In the genomic region with DNA sequence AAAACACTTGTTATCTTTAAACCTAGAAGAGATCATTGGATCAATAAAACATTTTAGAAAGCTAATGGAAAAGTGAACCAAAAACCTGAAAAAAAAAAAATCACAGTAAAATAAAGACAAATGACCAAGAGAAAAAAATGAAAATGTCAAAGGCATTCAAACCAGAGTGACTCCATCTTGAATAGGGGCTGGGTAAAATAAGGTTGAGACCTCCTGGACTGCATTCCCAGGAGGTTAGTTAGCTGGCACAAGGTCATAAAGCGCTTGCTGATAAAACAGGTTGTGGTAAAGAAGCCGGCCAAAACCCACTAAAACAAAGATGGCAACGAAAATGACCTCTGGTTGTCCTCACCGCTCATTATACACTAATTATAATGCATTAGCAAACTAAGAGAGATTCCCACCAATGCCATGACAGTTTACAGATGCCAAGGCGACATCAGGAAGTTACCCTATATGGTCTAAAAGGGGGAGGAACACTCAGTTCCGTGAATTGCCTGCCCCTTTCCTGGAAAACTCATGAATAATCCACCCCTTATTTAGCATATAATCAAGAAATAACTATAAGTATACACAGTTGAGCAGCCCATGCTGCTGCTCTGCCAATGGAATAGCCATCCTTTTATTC, we compare ENCODE assay signal across 2 cellular contexts.
TF ChIP-seq lines count a peak whose summit lies in the region.

No MANE protein-coding gene starts in this region.

TF ChIP-seq in SK-N-SH treated with all-trans-retinoic acid at 6 μM for 48 hours, 23 proteins besides CTCF, POLR2A, EP300 and RAD21 (continued from another document):
- TF ChIP-seq, protein P1, sequence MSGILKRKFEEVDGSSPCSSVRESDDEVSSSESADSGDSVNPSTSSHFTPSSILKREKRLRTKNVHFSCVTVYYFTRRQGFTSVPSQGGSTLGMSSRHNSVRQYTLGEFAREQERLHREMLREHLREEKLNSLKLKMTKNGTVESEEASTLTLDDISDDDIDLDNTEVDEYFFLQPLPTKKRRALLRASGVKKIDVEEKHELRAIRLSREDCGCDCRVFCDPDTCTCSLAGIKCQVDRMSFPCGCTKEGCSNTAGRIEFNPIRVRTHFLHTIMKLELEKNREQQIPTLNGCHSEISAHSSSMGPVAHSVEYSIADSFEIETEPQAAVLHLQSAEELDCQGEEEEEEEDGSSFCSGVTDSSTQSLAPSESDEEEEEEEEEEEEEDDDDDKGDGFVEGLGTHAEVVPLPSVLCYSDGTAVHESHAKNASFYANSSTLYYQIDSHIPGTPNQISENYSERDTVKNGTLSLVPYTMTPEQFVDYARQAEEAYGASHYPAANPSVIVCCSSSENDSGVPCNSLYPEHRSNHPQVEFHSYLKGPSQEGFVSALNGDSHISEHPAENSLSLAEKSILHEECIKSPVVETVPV (CRISPR knock-in tag; IDR thresholded peaks at IDR 0.05): no peak
- TF ChIP-seq ISL1 (CRISPR knock-in tag; IDR thresholded peaks at IDR 0.05): peak; percentile 40; the same call in 1 of the 2 replicates
- TF ChIP-seq, protein P2, sequence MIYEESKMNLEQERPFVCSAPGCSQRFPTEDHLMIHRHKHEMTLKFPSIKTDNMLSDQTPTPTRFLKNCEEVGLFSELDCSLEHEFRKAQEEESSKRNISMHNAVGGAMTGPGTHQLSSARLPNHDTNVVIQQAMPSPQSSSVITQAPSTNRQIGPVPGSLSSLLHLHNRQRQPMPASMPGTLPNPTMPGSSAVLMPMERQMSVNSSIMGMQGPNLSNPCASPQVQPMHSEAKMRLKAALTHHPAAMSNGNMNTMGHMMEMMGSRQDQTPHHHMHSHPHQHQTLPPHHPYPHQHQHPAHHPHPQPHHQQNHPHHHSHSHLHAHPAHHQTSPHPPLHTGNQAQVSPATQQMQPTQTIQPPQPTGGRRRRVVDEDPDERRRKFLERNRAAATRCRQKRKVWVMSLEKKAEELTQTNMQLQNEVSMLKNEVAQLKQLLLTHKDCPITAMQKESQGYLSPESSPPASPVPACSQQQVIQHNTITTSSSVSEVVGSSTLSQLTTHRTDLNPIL (CRISPR knock-in tag; IDR thresholded peaks at IDR 0.05; ENCODE audit: low read depth): no peak
TF ChIP-seq in SK-N-SH treated with all-trans-retinoic acid at 6 μM for 48 hours: peak in this region for 3.

TF ChIP-seq in SK-N-SH, 30 proteins besides CTCF, POLR2A, EP300 and RAD21 (continued from another document):
- TF ChIP-seq, protein P3, sequence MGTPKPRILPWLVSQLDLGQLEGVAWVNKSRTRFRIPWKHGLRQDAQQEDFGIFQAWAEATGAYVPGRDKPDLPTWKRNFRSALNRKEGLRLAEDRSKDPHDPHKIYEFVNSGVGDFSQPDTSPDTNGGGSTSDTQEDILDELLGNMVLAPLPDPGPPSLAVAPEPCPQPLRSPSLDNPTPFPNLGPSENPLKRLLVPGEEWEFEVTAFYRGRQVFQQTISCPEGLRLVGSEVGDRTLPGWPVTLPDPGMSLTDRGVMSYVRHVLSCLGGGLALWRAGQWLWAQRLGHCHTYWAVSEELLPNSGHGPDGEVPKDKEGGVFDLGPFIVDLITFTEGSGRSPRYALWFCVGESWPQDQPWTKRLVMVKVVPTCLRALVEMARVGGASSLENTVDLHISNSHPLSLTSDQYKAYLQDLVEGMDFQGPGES (IDR thresholded peaks at IDR 0.05; ENCODE audit: low read depth, low read length): no peak
- TF ChIP-seq SIN3A (IDR thresholded peaks at IDR 0.05; ENCODE audit: borderline replicate concordance, low read depth, low read length) (no peak), NRF1 (IDR thresholded peaks at IDR 0.05; ENCODE audit: low read depth, low read length) (no peak), RFX5 (IDR thresholded peaks at IDR 0.05; ENCODE audit: low read length) (no peak), NFIC (IDR thresholded peaks at IDR 0.05; ENCODE audit: borderline replicate concordance) (no peak), FOXM1 (IDR thresholded peaks at IDR 0.05; ENCODE audit: low read depth) (no peak), GABPA (IDR thresholded peaks at IDR 0.05; ENCODE audit: low read depth) (no peak)
- TF ChIP-seq, protein P4, sequence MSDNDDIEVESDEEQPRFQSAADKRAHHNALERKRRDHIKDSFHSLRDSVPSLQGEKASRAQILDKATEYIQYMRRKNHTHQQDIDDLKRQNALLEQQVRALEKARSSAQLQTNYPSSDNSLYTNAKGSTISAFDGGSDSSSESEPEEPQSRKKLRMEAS (IDR thresholded peaks at IDR 0.05; ENCODE audit: low read depth): no peak
- TF ChIP-seq, protein P5, sequence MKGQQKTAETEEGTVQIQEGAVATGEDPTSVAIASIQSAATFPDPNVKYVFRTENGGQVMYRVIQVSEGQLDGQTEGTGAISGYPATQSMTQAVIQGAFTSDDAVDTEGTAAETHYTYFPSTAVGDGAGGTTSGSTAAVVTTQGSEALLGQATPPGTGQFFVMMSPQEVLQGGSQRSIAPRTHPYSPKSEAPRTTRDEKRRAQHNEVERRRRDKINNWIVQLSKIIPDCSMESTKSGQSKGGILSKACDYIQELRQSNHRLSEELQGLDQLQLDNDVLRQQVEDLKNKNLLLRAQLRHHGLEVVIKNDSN (IDR thresholded peaks at IDR 0.05; ENCODE audit: borderline replicate concordance, low read depth): no peak
